Comparison of ENCODE assay signal across 14 cellular contexts in the genomic region with DNA sequence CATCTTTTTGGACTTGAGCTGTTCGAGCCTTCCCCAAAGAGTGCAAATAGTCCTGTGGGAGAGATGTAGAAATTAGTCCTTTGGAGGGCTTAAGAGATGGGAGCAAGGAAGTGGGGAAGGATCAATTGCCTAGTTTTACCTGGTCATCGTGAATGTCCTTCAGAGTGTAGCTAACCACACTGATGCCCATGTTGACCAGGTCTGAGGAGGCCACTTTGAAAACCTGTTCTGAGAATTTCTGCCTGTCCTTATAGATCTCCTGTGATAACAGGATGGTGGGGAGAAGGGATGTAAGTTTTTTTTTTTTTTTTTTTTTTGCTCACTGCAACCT. TPM values are rescaled to one million over a fixed set of nuclear protein-coding genes. Genes with fewer than 3 reads are reported as not detected.
DNase-seq lines count a peak whose midpoint lies in the region; ATAC-seq, FAIRE-seq and TF ChIP-seq lines count a peak whose summit lies in the region.
"Had no signal": no experiment of that assay in that cellular context is flagged by ENCODE, and none has a peak within 500 bp of the region (broad histone marks: within the 10 kb centered on the region; RNA-seq: fewer than 3 reads in every experiment).

No MANE protein-coding gene starts in this region.

- H3K36me3 ChIP-seq in SK-N-SH (replicated peaks in 1 of 2; ENCODE audit: control insufficient read depth in 1 of 2, insufficient read depth in 2 of 2, low read length in 1 of 2) (peaks cover 32 to 48% of the 10 kb centered on the region in 2 experiments), IMR-90 (ENCODE audit: control insufficient read depth, insufficient read depth, low read length) (peaks cover 59% of the 10 kb centered on the region), GM12878 (ENCODE audit: control insufficient read depth in 2 of 2, insufficient read depth in 2 of 2, low read length in 1 of 2) (peaks cover 6 to 12% of the 10 kb centered on the region in 2 experiments)

- H2BK20ac ChIP-seq in IMR-90 (ENCODE audit: low read depth, low read length) = peak overlapping the region; percentile 20; the same call in 1 of the 2 replicates

- no peak overlapping the region for H3K27ac Mint-ChIP-seq in neural crest cell (ENCODE audit: unreplicated experiment)

- H3K79me2 ChIP-seq in SK-N-SH (ENCODE audit: insufficient read depth) (peaks cover 81% of the 10 kb centered on the region), GM12878 (ENCODE audit: control insufficient read depth, insufficient read depth, low read length) (peaks cover 37% of the 10 kb centered on the region)

- H3K9me3 Mint-ChIP-seq in neural crest cell = no peaks in the 10 kb centered on the region

- peaks cover 15% of the 10 kb centered on the region for H3K27me3 Mint-ChIP-seq in neural crest cell (ENCODE audit: low read depth)

- H3K79me1 ChIP-seq in IMR-90 (ENCODE audit: low read depth in 1 of 2, low read length in 2 of 2) = peaks cover 37 to 81% of the 10 kb centered on the region in 2 experiments

- no peak overlapping the region; a peak in 1 of 4 replicates for H4K8ac ChIP-seq in IMR-90 (ENCODE audit: low read depth in 2 of 2, low read length in 2 of 2)

- H4K91ac ChIP-seq in IMR-90 (ENCODE audit: insufficient read depth, low read depth, low read length) = no peak overlapping the region

- RAD21 ChIA-PET in GM12878 (lab: Charles Lee; ENCODE audit: unreplicated experiment) = interaction anchor here (1.4 to 2.1 kb wide), 3 partner anchors 17 to 82 kb away, joined by 4 to 6 read pairs (median 5); no protein-coding TSS in a partner anchor

- CTCF ChIA-PET in SK-N-SH (lab: Yijun Ruan, JAX) (interaction anchor here (4.1 to 42.4 kb wide), 3 partner anchors 10 to 55 kb away, joined by 26 to 838 read pairs (median 73); partner anchors contain the start of genes DHX16, NRM and PPP1R18), IMR-90 (lab: Yijun Ruan, JAX) (no interaction called here), GM12878 (lab: Yijun Ruan, JAX) (interaction anchor here (0.9 to 2.0 kb wide), 6 partner anchors 9 to 173 kb away, joined by 3 to 6 read pairs (median 4); no protein-coding TSS in a partner anchor)

- peak overlapping the region; percentile 87 for H3K9ac ChIP-seq in SK-N-SH
- H3K9ac ChIP-seq in IMR-90 (ENCODE audit: low read depth, low read length) = peak overlapping the region; percentile 3; the same call in 1 of the 2 replicates
- no peak overlapping the region for H3K9ac ChIP-seq in GM12878 (ENCODE audit: control insufficient read depth, insufficient read depth, low read length)

- WGBS in SK-N-SH (ENCODE audit: low lambda C conversion rate) = 82% methylated on average over 2 of the region's 2 CpGs
- WGBS in IMR-90 (ENCODE audit: extremely low coverage in 2 of 2, insufficient read length in 1 of 2), 2 experiments = no CpG with 5 or more reads among the region's 2 CpGs
- 100% methylated on average over 2 of the region's 2 CpGs for WGBS in GM12878 (ENCODE audit: insufficient coverage, insufficient replicate concordance, low lambda C conversion rate, missing lambda C conversion rate)

- peak; percentile 66 for TF ChIP-seq POLR2A in IMR-90 (IDR thresholded peaks at IDR 0.05; ENCODE audit: low read depth, low read length)
- no peak for TF ChIP-seq POLR2A in GM12878 (IDR thresholded peaks at IDR 0.05; ENCODE audit: low read depth, low read length)

- H3K4me3 Mint-ChIP-seq in neural crest cell = peak overlapping the region; percentile 83

- no peak overlapping the region for H2BK15ac ChIP-seq in IMR-90 (ENCODE audit: low read depth, low read length)

- H3K4ac ChIP-seq in IMR-90 (ENCODE audit: low read depth, low read length) = peak overlapping the region; percentile 72

- H2AK5ac ChIP-seq in IMR-90 (ENCODE audit: low read depth, low read length) = peak overlapping the region; percentile 85; the same call in 1 of the 2 replicates

- H4K20me1 ChIP-seq in SK-N-SH (ENCODE audit: insufficient read depth) (peaks cover 5% of the 10 kb centered on the region; the same call in 1 of the 2 replicates), IMR-90 (ENCODE audit: insufficient read depth, low read length) (peaks cover 21% of the 10 kb centered on the region), GM12878 (ENCODE audit: control insufficient read depth, insufficient read depth) (no peaks in the 10 kb centered on the region)

- SMC1A ChIA-PET in GM12878 (lab: Charles Lee; ENCODE audit: uncharacterized antibody, unreplicated experiment) = interaction anchor here (0.7 to 10.0 kb wide), 7 partner anchors 9 to 138 kb away, joined by 3 to 122 read pairs (median 4); no protein-coding TSS in a partner anchor

- intact Hi-C loops in IMR-90 (cut with micrococcal nuclease) (loop anchor here (5.0 kb wide), 2 partner anchors 332 to 347 kb away; no protein-coding TSS in a partner anchor), GM12878 (cut with micrococcal nuclease; ENCODE audit: unreplicated experiment) (no loop called here)

- no peak overlapping the region for H4K5ac ChIP-seq in IMR-90 (ENCODE audit: low read depth, low read length)

- DNase-seq in SK-N-SH = no peak
- peak; percentile 31 for DNase-seq in IMR-90
- no peak for DNase-seq in GM12878 (ENCODE audit: low read depth, low spot score)
- no peak for DNase-seq in neural crest cell (ENCODE audit: low read depth, low spot score)
- DNase-seq in stimulated activated CD4-positive, alpha-beta T cell treated with anti-CD3 and anti-CD28 coated beads, Interleukin-2, amount 100 ng/mL, for 24 hours = no peak
- DNase-seq in SIG-M5 (lab: John Stamatoyannopoulos, UW) = no peak
- DNase-seq: activated CD4-positive, CD25-positive, alpha-beta regulatory T cell; amygdala; EL; SHP77 had no signal

- no peaks in the 10 kb centered on the region for H3K9me2 ChIP-seq in SK-N-SH

- TF ChIP-seq CTCF in SK-N-SH (IDR thresholded peaks at IDR 0.05) = no peak
- TF ChIP-seq CTCF in IMR-90 (conservative IDR thresholded peaks at IDR 0.05; ENCODE audit: low read depth, low read length) = no peak
- TF ChIP-seq CTCF in GM12878 (IDR thresholded peaks at IDR 0.05 in 2 of 3, conservative IDR thresholded peaks at IDR 0.05 in 1 of 3; ENCODE audit: control insufficient read depth in 2 of 3, extremely low read depth in 1 of 3, insufficient read depth in 1 of 3, low read depth in 3 of 3, low read length in 3 of 3) = no peak
- TF ChIP-seq CTCF in neural crest cell (conservative IDR thresholded peaks at IDR 0.05) = no peak

- H3K18ac ChIP-seq in IMR-90 (ENCODE audit: low read depth, low read length) = no peak overlapping the region

- BruUV-seq in IMR-90 (replicated peaks; lab: Mats Ljungman, UMichigan) (no TSS peak), GM12878 (replicated peaks; lab: Mats Ljungman, UMichigan) (no TSS peak)

- peaks cover 8% of the 10 kb centered on the region for H3F3A ChIP-seq in SK-N-SH (replicated peaks; ENCODE audit: insufficient read depth)

- H3K36me3 Mint-ChIP-seq in neural crest cell (ENCODE audit: low read depth) = peaks cover 20% of the 10 kb centered on the region

- in situ Hi-C loops in IMR-90 (cut with MboI; ENCODE audit: low sequenced_read_pairs) (loop anchor here (5.0 kb wide), 3 partner anchors 42 to 337 kb away; no protein-coding TSS in a partner anchor), GM12878 (cut with MboI) (no loop called here)

- H3K56ac ChIP-seq in IMR-90 (ENCODE audit: extremely low read depth, insufficient read depth, low read length) = no peak overlapping the region

- POLR2A ChIA-PET in SK-N-SH (lab: Yijun Ruan, JAX) = interaction anchor here (0.8 kb wide), 1 partner anchor 9 kb away, joined by 6 read pairs; no protein-coding TSS in a partner anchor
- POLR2A ChIA-PET in IMR-90 (lab: Charles Lee; ENCODE audit: unreplicated experiment) = interaction anchor here (0.6 to 1.8 kb wide), 3 partner anchors 8 to 41 kb away, joined by 4 to 8 read pairs (median 7); no protein-coding TSS in a partner anchor
- POLR2A ChIA-PET in GM12878 (lab: Charles Lee) = interaction anchor here (0.7 to 9.4 kb wide), 7 partner anchors 10 to 82 kb away, joined by 3 to 89 read pairs (median 5); partner anchors contain the start of gene MDC1

- H3K23ac ChIP-seq in IMR-90 (ENCODE audit: low read depth, low read length) = peak overlapping the region; percentile 35

- H3K27ac ChIP-seq in SK-N-SH (ENCODE audit: low read depth in 2 of 2, low read length in 1 of 2) = peak overlapping the region in 1 of 2 experiments; percentile 84; a peak in 2 of 4 replicates
- H3K27ac ChIP-seq in IMR-90 (ENCODE audit: insufficient read depth, low read length) = no peak overlapping the region; the same call in 1 of the 2 replicates
- no peak overlapping the region for H3K27ac ChIP-seq in GM12878 (ENCODE audit: control insufficient read depth, insufficient read depth)
- H3K27ac ChIP-seq: 22Rv1 had no signal

- H3K27me3 ChIP-seq in SK-N-SH (ENCODE audit: insufficient read depth) = no peaks in the 10 kb centered on the region
- no peaks in the 10 kb centered on the region for H3K27me3 ChIP-seq in IMR-90 (ENCODE audit: control insufficient read depth, insufficient read depth, low read length)
- H3K27me3 ChIP-seq in GM12878 (replicated peaks in 1 of 2; ENCODE audit: control insufficient read depth in 2 of 2, insufficient read depth in 2 of 2, low read length in 1 of 2) = no peaks in the 10 kb centered on the region

- no peak for FAIRE-seq in GM12878 (lab: Jason Lieb, UNC)

- H3K4me1 Mint-ChIP-seq in neural crest cell = peaks cover 45% of the 10 kb centered on the region

- H3K4me3 ChIP-seq in SK-N-SH (ENCODE audit: low read depth in 2 of 2, low read length in 1 of 2) = no peak overlapping the region
- no peak overlapping the region for H3K4me3 ChIP-seq in IMR-90 (ENCODE audit: insufficient read depth, low read depth, low read length)
- no peak overlapping the region for H3K4me3 ChIP-seq in GM12878
- H3K4me3 ChIP-seq: mucosa of descending colon had no signal

- no peak for TF ChIP-seq RAD21 in SK-N-SH (IDR thresholded peaks at IDR 0.05; ENCODE audit: low read length)
- no peak for TF ChIP-seq RAD21 in IMR-90 (IDR thresholded peaks at IDR 0.05; ENCODE audit: low read length)
- TF ChIP-seq RAD21 in GM12878 (IDR thresholded peaks at IDR 0.05; ENCODE audit: insufficient read depth, low read depth, low read length) = no peak

- H2AFZ ChIP-seq in SK-N-SH (ENCODE audit: low read depth) (no peak overlapping the region), IMR-90 (replicated peaks; ENCODE audit: low read length, poor library complexity) (no peak overlapping the region), GM12878 (ENCODE audit: control insufficient read depth, low read depth, low read length) (no peak overlapping the region)

- ATAC-seq in SK-N-SH treated with all-trans-retinoic acid at 6 μM for 48 hours (no peak), IMR-90 (ENCODE audit: low read depth) (no peak), GM12878 (no peak), HG02610 (IDR thresholded peaks at IDR 0.05; ENCODE audit: unreplicated experiment) (no peak)
- ATAC-seq: mucosa of descending colon had no signal

- H3K9me1 ChIP-seq in IMR-90 (ENCODE audit: insufficient read depth, low read length) = peaks cover 13% of the 10 kb centered on the region

- dilution Hi-C loops in IMR-90 (cut with HindIII; ENCODE audit: low sequenced_read_pairs, unreplicated experiment) = no loop called here

- peak overlapping the region; percentile 38 for H2BK5ac ChIP-seq in IMR-90 (ENCODE audit: low read depth, low read length, poor library complexity, severe bottlenecking)

- H3K4me2 ChIP-seq in SK-N-SH (peak overlapping the region; percentile 85), IMR-90 (ENCODE audit: low read depth, low read length) (no peak overlapping the region), GM12878 (ENCODE audit: control insufficient read depth, insufficient read depth) (peak overlapping the region; percentile 20)

- no peak overlapping the region for H2BK120ac ChIP-seq in IMR-90 (ENCODE audit: low read depth, low read length)

- 0 out of 2 replicates have a peak overlapping the region, but pooled peaks have one; percentile 44 for H3K14ac ChIP-seq in IMR-90 (replicated peaks; ENCODE audit: low read depth, low read length)

- peaks cover 21 to 26% of the 10 kb centered on the region in 2 experiments for H3K4me1 ChIP-seq in SK-N-SH (ENCODE audit: control insufficient read depth in 1 of 2, insufficient read depth in 2 of 2, low read depth in 1 of 2, low read length in 1 of 2)
- peaks cover 15% of the 10 kb centered on the region for H3K4me1 ChIP-seq in IMR-90 (ENCODE audit: control insufficient read depth, insufficient read depth, low read length)
- H3K4me1 ChIP-seq in GM12878 (ENCODE audit: control insufficient read depth, insufficient read depth, low read length) = peaks cover 43% of the 10 kb centered on the region

- TF ChIP-seq EP300 in SK-N-SH (IDR thresholded peaks at IDR 0.05; ENCODE audit: borderline replicate concordance in 1 of 2, low read depth in 1 of 2, low read length in 1 of 2) (no peak), GM12878 (IDR thresholded peaks at IDR 0.05; ENCODE audit: borderline replicate concordance in 1 of 2, control insufficient read depth in 1 of 2, low read depth in 2 of 2, low read length in 2 of 2) (no peak)

- no peak overlapping the region for H2AK9ac ChIP-seq in IMR-90 (replicated peaks; ENCODE audit: low read depth, low read length, poor library complexity)

- H3K9me3 ChIP-seq in SK-N-SH (no peaks in the 10 kb centered on the region), IMR-90 (ENCODE audit: control insufficient read depth, insufficient read depth, low read length) (no peaks in the 10 kb centered on the region), GM12878 (replicated peaks; ENCODE audit: control insufficient read depth, insufficient read depth, low read length) (peaks cover 5% of the 10 kb centered on the region; the same call in 2 of the 3 replicates)
- H3K9me3 ChIP-seq: mucosa of descending colon had no signal

RNA-seq across cellular contexts. Expression of gene FLOT1, which starts 2.0 kb away (rescaled TPM):
- polyA plus RNA-seq in SK-N-SH (2012; rRNA removed) = 457 and 462 TPM in 2 replicates
- 377 and 388 TPM in 2 replicates for polyA plus RNA-seq in SK-N-SH (2012; cell fraction: cytosol; rRNA removed)
- polyA plus RNA-seq in SK-N-SH (2012; cell fraction: nucleus; rRNA removed) = 492 and 506 TPM in 2 replicates
- 96.2 and 104 TPM in 2 replicates for total RNA-seq in IMR-90 (2012; rRNA removed)
- polyA plus RNA-seq in IMR-90 (2012; rRNA removed) = 161 and 162 TPM in 2 replicates
- 135 and 169 TPM in 2 replicates for polyA plus RNA-seq in IMR-90 (2012; cell fraction: cytosol; rRNA removed)
- 193 and 211 TPM in 2 replicates for polyA plus RNA-seq in IMR-90 (2012; cell fraction: nucleus; rRNA removed; ENCODE audit: low replicate concordance)
- total RNA-seq in GM12878 (2013; cell fraction: nucleolus; rRNA removed) = 83.3 and 102 TPM in 2 replicates
- 98.4 and 102 TPM in 2 replicates for total RNA-seq in GM12878 (2014; rRNA removed)
- total RNA-seq in GM12878 (2014; rRNA removed; fragmentation: Illumina TruSeq; extraction: Trizol) = 71.2 and 73.6 TPM in 2 replicates
- total RNA-seq in GM12878 (2021) = 111 and 115 TPM in 2 replicates
- polyA plus RNA-seq in GM12878 (2011; ENCODE audit: low read depth) = 57.9 TPM
- 113 and 153 TPM in 2 replicates for polyA plus RNA-seq in GM12878 (2011; rRNA removed)
- polyA plus RNA-seq in GM12878 (2011; cell fraction: cytosol; rRNA removed) = 161 and 169 TPM in 2 replicates
- polyA plus RNA-seq in GM12878 (2011; cell fraction: nucleus; rRNA removed) = 189 and 204 TPM in 2 replicates
- polyA plus RNA-seq in GM12878 (2012) = 103 and 110 TPM in 2 replicates
- polyA plus RNA-seq in GM12878 (2014; fragmentation: Illumina TruSeq; extraction: Trizol) = 102 and 112 TPM in 2 replicates
- polyA plus RNA-seq in GM12878 (2014; fragmentation: Nextera tagmentation; extraction: Ambion mirVana) = 10 to 100 TPM; 12.3 to 16.8 TPM
- polyA plus RNA-seq in GM12878 (2014; rRNA removed) = 140 and 153 TPM in 2 replicates
- polyA plus RNA-seq in GM12878 (2016; fragmentation: Nextera tagmentation; extraction: Ambion mirVana) = 100 to 1,000 TPM; 114 to 119 TPM
- 106 and 129 TPM in 2 replicates for polyA minus RNA-seq in GM12878 (2011; rRNA and poly(A)+ RNA removed)
- 45.0 and 45.6 TPM in 2 replicates for polyA minus RNA-seq in GM12878 (2011; cell fraction: cytosol; rRNA and poly(A)+ RNA removed)
- polyA minus RNA-seq in GM12878 (2011; cell fraction: nucleus; rRNA and poly(A)+ RNA removed) = 64.8 and 96.5 TPM in 2 replicates
- total RNA-seq in neural crest cell = 100 and 106 TPM in 2 replicates

RNA-seq across cellular contexts. Expression of gene IER3, which starts 3.8 kb away (rescaled TPM):
- polyA plus RNA-seq in SK-N-SH (2012; rRNA removed) = 12.9 and 14.0 TPM in 2 replicates
- 12.4 and 16.7 TPM in 2 replicates for polyA plus RNA-seq in SK-N-SH (2012; cell fraction: cytosol; rRNA removed)
- polyA plus RNA-seq in SK-N-SH (2012; cell fraction: nucleus; rRNA removed) = 27.7 and 30.1 TPM in 2 replicates
- 38.4 and 65.8 TPM in 2 replicates for total RNA-seq in IMR-90 (2012; rRNA removed)
- polyA plus RNA-seq in IMR-90 (2012; rRNA removed) = 159 and 163 TPM in 2 replicates
- polyA plus RNA-seq in IMR-90 (2012; cell fraction: cytosol; rRNA removed) = 156 and 229 TPM in 2 replicates
- 349 and 418 TPM in 2 replicates for polyA plus RNA-seq in IMR-90 (2012; cell fraction: nucleus; rRNA removed; ENCODE audit: low replicate concordance)
- total RNA-seq in GM12878 (2013; cell fraction: nucleolus; rRNA removed) = 22.9 and 23.9 TPM in 2 replicates
- 67.2 and 71.6 TPM in 2 replicates for total RNA-seq in GM12878 (2014; rRNA removed)
- total RNA-seq in GM12878 (2014; rRNA removed; fragmentation: Illumina TruSeq; extraction: Trizol) = 42.0 and 43.2 TPM in 2 replicates
- 65.8 and 80.7 TPM in 2 replicates for total RNA-seq in GM12878 (2021)
- 10.6 TPM for polyA plus RNA-seq in GM12878 (2011; ENCODE audit: low read depth)
- 100 and 104 TPM in 2 replicates for polyA plus RNA-seq in GM12878 (2011; rRNA removed)
- 96.0 and 101 TPM in 2 replicates for polyA plus RNA-seq in GM12878 (2011; cell fraction: cytosol; rRNA removed)
- 183 and 184 TPM in 2 replicates for polyA plus RNA-seq in GM12878 (2011; cell fraction: nucleus; rRNA removed)
- polyA plus RNA-seq in GM12878 (2012) = 21.4 and 31.8 TPM in 2 replicates
- polyA plus RNA-seq in GM12878 (2014; fragmentation: Illumina TruSeq; extraction: Trizol) = 8.3 and 22.5 TPM in 2 replicates
- 1 to 10 TPM; 1.9 to 7.3 TPM for polyA plus RNA-seq in GM12878 (2014; fragmentation: Nextera tagmentation; extraction: Ambion mirVana)
- 63.8 and 71.6 TPM in 2 replicates for polyA plus RNA-seq in GM12878 (2014; rRNA removed)
- polyA plus RNA-seq in GM12878 (2016; fragmentation: Nextera tagmentation; extraction: Ambion mirVana) = 10 to 100 TPM; 16.1 to 19.5 TPM
- 63.6 and 100 TPM in 2 replicates for polyA minus RNA-seq in GM12878 (2011; rRNA and poly(A)+ RNA removed)
- polyA minus RNA-seq in GM12878 (2011; cell fraction: cytosol; rRNA and poly(A)+ RNA removed) = 102 and 106 TPM in 2 replicates
- 70.4 and 103 TPM in 2 replicates for polyA minus RNA-seq in GM12878 (2011; cell fraction: nucleus; rRNA and poly(A)+ RNA removed)
- total RNA-seq in neural crest cell = 4.8 and 6.3 TPM in 2 replicates

RNA-seq across cellular contexts. Expression of gene TUBB, which starts 20.4 kb away (rescaled TPM):
- polyA plus RNA-seq in SK-N-SH (2012; rRNA removed) (1,037 and 1,093 TPM in 2 replicates), IMR-90 (2012; rRNA removed) (2,004 and 2,008 TPM in 2 replicates), GM12878 (2011; rRNA removed) (1,703 and 2,596 TPM in 2 replicates), GM12878 (2014; fragmentation: Illumina TruSeq; extraction: Trizol) (2,402 and 3,052 TPM in 2 replicates), GM12878 (2014; fragmentation: Nextera tagmentation; extraction: Ambion mirVana) (1,000 to 10,000 TPM; 1,039 to 1,376 TPM), GM12878 (2014; rRNA removed) (2,367 and 2,490 TPM in 2 replicates), GM12878 (2016; fragmentation: Nextera tagmentation; extraction: Ambion mirVana) (1,000 to 10,000 TPM; 1,510 to 1,651 TPM)
- 629 and 839 TPM in 2 replicates for polyA plus RNA-seq in SK-N-SH (2012; cell fraction: cytosol; rRNA removed)
- polyA plus RNA-seq in SK-N-SH (2012; cell fraction: nucleus; rRNA removed) = 576 and 657 TPM in 2 replicates
- total RNA-seq in IMR-90 (2012; rRNA removed) (1,207 and 1,401 TPM in 2 replicates), GM12878 (2014; rRNA removed) (1,600 and 1,662 TPM in 2 replicates), GM12878 (2014; rRNA removed; fragmentation: Illumina TruSeq; extraction: Trizol) (1,225 and 1,242 TPM in 2 replicates), GM12878 (2021) (1,685 and 1,700 TPM in 2 replicates), neural crest cell (1,986 and 2,086 TPM in 2 replicates)
- polyA plus RNA-seq in IMR-90 (2012; cell fraction: cytosol; rRNA removed) = 811 and 1,574 TPM in 2 replicates
- polyA plus RNA-seq in IMR-90 (2012; cell fraction: nucleus; rRNA removed; ENCODE audit: low replicate concordance) = 419 and 725 TPM in 2 replicates
- total RNA-seq in GM12878 (2013; cell fraction: nucleolus; rRNA removed) = 180 and 186 TPM in 2 replicates
- 770 TPM for polyA plus RNA-seq in GM12878 (2011; ENCODE audit: low read depth)
- polyA plus RNA-seq in GM12878 (2011; cell fraction: cytosol; rRNA removed) = 2,686 and 3,225 TPM in 2 replicates
- 1,113 and 1,357 TPM in 2 replicates for polyA plus RNA-seq in GM12878 (2011; cell fraction: nucleus; rRNA removed)
- polyA plus RNA-seq in GM12878 (2012) = 828 and 941 TPM in 2 replicates
- polyA minus RNA-seq in GM12878 (2011; rRNA and poly(A)+ RNA removed) = 2,195 and 2,964 TPM in 2 replicates
- polyA minus RNA-seq in GM12878 (2011; cell fraction: cytosol; rRNA and poly(A)+ RNA removed) = 626 and 717 TPM in 2 replicates
- polyA minus RNA-seq in GM12878 (2011; cell fraction: nucleus; rRNA and poly(A)+ RNA removed) = 193 and 357 TPM in 2 replicates

RNA-seq across cellular contexts. Expression of gene MDC1, which starts 23.4 kb away (rescaled TPM):
- polyA plus RNA-seq in SK-N-SH (2012; rRNA removed) (5.9 and 10.4 TPM in 2 replicates), IMR-90 (2012; rRNA removed) (12.1 and 12.4 TPM in 2 replicates), GM12878 (2011; rRNA removed) (6.8 and 14.8 TPM in 2 replicates), GM12878 (2014; fragmentation: Illumina TruSeq; extraction: Trizol) (52.7 and 53.6 TPM in 2 replicates), GM12878 (2014; fragmentation: Nextera tagmentation; extraction: Ambion mirVana) (1 to 10 TPM; 5.1 to 6.5 TPM), GM12878 (2014; rRNA removed) (30.1 and 33.3 TPM in 2 replicates), GM12878 (2016; fragmentation: Nextera tagmentation; extraction: Ambion mirVana) (10 to 100 TPM; 31.1 to 36.2 TPM)
- 4.0 and 5.9 TPM in 2 replicates for polyA plus RNA-seq in SK-N-SH (2012; cell fraction: cytosol; rRNA removed)
- polyA plus RNA-seq in SK-N-SH (2012; cell fraction: nucleus; rRNA removed) = 31.1 and 38.0 TPM in 2 replicates
- total RNA-seq in IMR-90 (2012; rRNA removed) (3.6 and 4.5 TPM in 2 replicates), GM12878 (2014; rRNA removed) (11.9 and 12.9 TPM in 2 replicates), GM12878 (2014; rRNA removed; fragmentation: Illumina TruSeq; extraction: Trizol) (12.4 and 12.5 TPM in 2 replicates), GM12878 (2021) (62.5 and 66.9 TPM in 2 replicates), neural crest cell (104 and 107 TPM in 2 replicates)
- 6.0 and 8.0 TPM in 2 replicates for polyA plus RNA-seq in IMR-90 (2012; cell fraction: cytosol; rRNA removed)
- 30.2 and 33.9 TPM in 2 replicates for polyA plus RNA-seq in IMR-90 (2012; cell fraction: nucleus; rRNA removed; ENCODE audit: low replicate concordance)
- 15.3 and 21.3 TPM in 2 replicates for total RNA-seq in GM12878 (2013; cell fraction: nucleolus; rRNA removed)
- polyA plus RNA-seq in GM12878 (2011; ENCODE audit: low read depth) = 30.8 TPM
- 18.4 and 23.7 TPM in 2 replicates for polyA plus RNA-seq in GM12878 (2011; cell fraction: cytosol; rRNA removed)
- 68.0 and 73.9 TPM in 2 replicates for polyA plus RNA-seq in GM12878 (2011; cell fraction: nucleus; rRNA removed)
- 36.6 and 43.4 TPM in 2 replicates for polyA plus RNA-seq in GM12878 (2012)
- 17.6 and 22.5 TPM in 2 replicates for polyA minus RNA-seq in GM12878 (2011; rRNA and poly(A)+ RNA removed)
- polyA minus RNA-seq in GM12878 (2011; cell fraction: cytosol; rRNA and poly(A)+ RNA removed) = 8.5 and 20.0 TPM in 2 replicates
- 7.4 and 14.4 TPM in 2 replicates for polyA minus RNA-seq in GM12878 (2011; cell fraction: nucleus; rRNA and poly(A)+ RNA removed)

RNA-seq across cellular contexts. Expression of gene NRM, which starts 49.7 kb away (rescaled TPM):
- polyA plus RNA-seq in SK-N-SH (2012; rRNA removed) (19.7 and 26.8 TPM in 2 replicates), IMR-90 (2012; rRNA removed) (27.0 and 29.1 TPM in 2 replicates), GM12878 (2011; rRNA removed) (7.6 and 18.7 TPM in 2 replicates), GM12878 (2014; fragmentation: Illumina TruSeq; extraction: Trizol) (35.8 and 46.7 TPM in 2 replicates), GM12878 (2014; fragmentation: Nextera tagmentation; extraction: Ambion mirVana) (10 to 100 TPM; 19.1 to 23.7 TPM), GM12878 (2014; rRNA removed) (34.3 and 35.7 TPM in 2 replicates), GM12878 (2016; fragmentation: Nextera tagmentation; extraction: Ambion mirVana) (10 to 100 TPM; 36.6 to 37.5 TPM)
- 11.9 and 19.3 TPM in 2 replicates for polyA plus RNA-seq in SK-N-SH (2012; cell fraction: cytosol; rRNA removed)
- 15.7 and 18.5 TPM in 2 replicates for polyA plus RNA-seq in SK-N-SH (2012; cell fraction: nucleus; rRNA removed)
- total RNA-seq in IMR-90 (2012; rRNA removed) (1.7 and 2.2 TPM in 2 replicates), GM12878 (2014; rRNA removed) (14.8 and 17.7 TPM in 2 replicates), GM12878 (2014; rRNA removed; fragmentation: Illumina TruSeq; extraction: Trizol) (14.7 and 15.4 TPM in 2 replicates), GM12878 (2021) (39.0 and 39.3 TPM in 2 replicates), neural crest cell (66.5 and 69.2 TPM in 2 replicates)
- polyA plus RNA-seq in IMR-90 (2012; cell fraction: cytosol; rRNA removed) = 21.0 and 21.9 TPM in 2 replicates
- 15.5 and 15.8 TPM in 2 replicates for polyA plus RNA-seq in IMR-90 (2012; cell fraction: nucleus; rRNA removed; ENCODE audit: low replicate concordance)
- 8.0 and 11.2 TPM in 2 replicates for total RNA-seq in GM12878 (2013; cell fraction: nucleolus; rRNA removed)
- 23.2 TPM for polyA plus RNA-seq in GM12878 (2011; ENCODE audit: low read depth)
- polyA plus RNA-seq in GM12878 (2011; cell fraction: cytosol; rRNA removed) = 34.1 and 36.4 TPM in 2 replicates
- polyA plus RNA-seq in GM12878 (2011; cell fraction: nucleus; rRNA removed) = 33.6 and 35.9 TPM in 2 replicates
- 27.9 and 34.0 TPM in 2 replicates for polyA plus RNA-seq in GM12878 (2012)
- polyA minus RNA-seq in GM12878 (2011; rRNA and poly(A)+ RNA removed) = 23.8 and 25.7 TPM in 2 replicates
- polyA minus RNA-seq in GM12878 (2011; cell fraction: cytosol; rRNA and poly(A)+ RNA removed) = 16.0 and 18.4 TPM in 2 replicates
- polyA minus RNA-seq in GM12878 (2011; cell fraction: nucleus; rRNA and poly(A)+ RNA removed) = 16.1 and 27.7 TPM in 2 replicates
